Comparison of ENCODE assay signal across 8 cellular contexts in the genomic region with DNA sequence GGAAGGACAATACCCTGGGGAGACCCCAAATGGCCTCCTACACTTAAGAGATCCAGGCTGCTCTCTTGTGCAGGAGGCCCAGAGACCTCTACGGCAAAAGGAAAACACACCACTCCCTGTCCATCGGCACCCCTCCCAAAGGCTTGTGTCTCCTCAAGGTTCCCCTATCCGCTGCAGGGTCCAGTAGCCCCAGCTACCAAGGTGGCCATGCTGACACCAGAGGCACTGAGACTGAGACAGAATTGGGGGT. TPM values are rescaled to one million over a fixed set of nuclear protein-coding genes. Genes with fewer than 3 reads are reported as not detected.
A peak's percentile ranks its signal among the peaks of the same experiment; 100 is the strongest.
DNase-seq lines count a peak whose midpoint lies in the region; ATAC-seq lines count a peak whose summit lies in the region.

No MANE protein-coding gene starts in this region.

- CTCF ChIA-PET in activated naive CD4-positive, alpha-beta T cell treated with anti-CD3 and anti-CD28 coated beads for 36 hours (lab: Charles Lee) = no interaction called here

- peak overlapping the region; percentile 99 for H3K27ac ChIP-seq in stomach smooth muscle (ENCODE audit: low read length)

- H3K27ac Mint-ChIP-seq in activated naive CD4-positive, alpha-beta T cell treated with anti-CD3 and anti-CD28 coated beads for 36 hours = peak overlapping the region; percentile 100

- peaks cover 64% of the 10 kb centered on the region for H3K4me1 ChIP-seq in stomach smooth muscle (ENCODE audit: control insufficient read depth, insufficient read depth, low read length)

- peaks cover 49% of the 10 kb centered on the region for H3K36me3 Mint-ChIP-seq in activated naive CD4-positive, alpha-beta T cell treated with anti-CD3 and anti-CD28 coated beads for 36 hours (ENCODE audit: low read depth)

- peak overlapping the region; percentile 99 to 100 for H3K9ac ChIP-seq in stomach smooth muscle (ENCODE audit: low read length in 2 of 2)

- H3K9me3 ChIP-seq in iPS-18c (ENCODE audit: control insufficient read depth, insufficient read depth, low read length) (no peaks in the 10 kb centered on the region), stomach smooth muscle (ENCODE audit: control insufficient read depth in 2 of 2, low read length in 2 of 2) (no peaks in the 10 kb centered on the region)

- H3K4me3 Mint-ChIP-seq in activated naive CD4-positive, alpha-beta T cell treated with anti-CD3 and anti-CD28 coated beads for 36 hours = peak overlapping the region; percentile 97

- H3K9me3 Mint-ChIP-seq in activated naive CD4-positive, alpha-beta T cell treated with anti-CD3 and anti-CD28 coated beads for 36 hours = no peaks in the 10 kb centered on the region

- intact Hi-C loops in activated naive CD4-positive, alpha-beta T cell treated with anti-CD3 and anti-CD28 coated beads for 36 hours (cut with micrococcal nuclease) = loop anchor here (1.0 to 10.0 kb wide), 11 partner anchors 31 to 1185 kb away; a partner anchor contains a TSS

- H3K4me3 ChIP-seq in iPS-18c (ENCODE audit: insufficient read depth, low read depth, low read length) (peak overlapping the region; percentile 83), stomach smooth muscle (ENCODE audit: low read length in 2 of 2) (peak overlapping the region; percentile 99 to 100)

- peaks cover 63% of the 10 kb centered on the region for H3K4me1 Mint-ChIP-seq in activated naive CD4-positive, alpha-beta T cell treated with anti-CD3 and anti-CD28 coated beads for 36 hours (ENCODE audit: low read depth)

- ATAC-seq in HG02870 (IDR thresholded peaks at IDR 0.05; ENCODE audit: unreplicated experiment) = no peak

- DNase-seq in activated naive CD4-positive, alpha-beta T cell treated with anti-CD3 and anti-CD28 coated beads for 36 hours = no peak
- DNase-seq in activated naive CD4-positive, alpha-beta T cell treated with Interleukin-2 at 50 U/mL for 16 hours = no peak
- DNase-seq in activated naive CD4-positive, alpha-beta T cell treated with anti-CD3 and anti-CD28 coated beads, Interleukin-2, amount 50 U/mL, for 16 hours = peak; percentile 20
- DNase-seq in SKM-1 treated with dmso at 0.1 percent for 144 hours (lab: John Stamatoyannopoulos, UW; ENCODE audit: unreplicated experiment) = no peak
- no peak for DNase-seq in stimulated activated CD4-positive, alpha-beta T cell treated with anti-CD3 and anti-CD28 coated beads, Interleukin-1b, Interleukin-23, amount 100 ng/mL, for 48 hours

- no peaks in the 10 kb centered on the region for H3K27me3 ChIP-seq in stomach smooth muscle (ENCODE audit: control insufficient read depth in 1 of 2, insufficient read depth in 2 of 2, low read length in 2 of 2)

- no peaks in the 10 kb centered on the region for H3K27me3 Mint-ChIP-seq in activated naive CD4-positive, alpha-beta T cell treated with anti-CD3 and anti-CD28 coated beads for 36 hours (ENCODE audit: low read depth)

- peaks cover 30 to 31% of the 10 kb centered on the region in 2 donors for H3K36me3 ChIP-seq in stomach smooth muscle (ENCODE audit: control insufficient read depth in 2 of 2, insufficient read depth in 2 of 2, low read length in 2 of 2)

RNA-seq across cellular contexts. Expression of a gene that starts 0.6 kb away (rescaled TPM):
- total RNA-seq in activated naive CD4-positive, alpha-beta T cell treated with anti-CD3 and anti-CD28 coated beads for 36 hours = 10 to 100 TPM; 44.6 to 45.6 TPM

RNA-seq across cellular contexts. Expression of a gene that starts 2.9 kb away (rescaled TPM):
- 10 to 100 TPM; 43.5 to 45.5 TPM for total RNA-seq in activated naive CD4-positive, alpha-beta T cell treated with anti-CD3 and anti-CD28 coated beads for 36 hours

RNA-seq across cellular contexts. Expression of a gene that starts 27.3 kb away (rescaled TPM):
- total RNA-seq in activated naive CD4-positive, alpha-beta T cell treated with anti-CD3 and anti-CD28 coated beads for 36 hours = 10 to 100 TPM; 65.1 to 71.7 TPM

RNA-seq across cellular contexts. Expression of a gene that starts 30.2 kb away (rescaled TPM):
- under 1 TPM; 0.60 to 0.86 TPM for total RNA-seq in activated naive CD4-positive, alpha-beta T cell treated with anti-CD3 and anti-CD28 coated beads for 36 hours

RNA-seq across cellular contexts. Expression of a gene that starts 31.8 kb away (rescaled TPM):
- total RNA-seq in activated naive CD4-positive, alpha-beta T cell treated with anti-CD3 and anti-CD28 coated beads for 36 hours = 100 to 1,000 TPM; 481 to 489 TPM
